In genomic region chr15:75202251-75203016, GRCh38 we compare ENCODE assay signal across 8 cellular contexts. TPM values are rescaled to one million over a fixed set of nuclear protein-coding genes. Genes with fewer than 3 reads are reported as not detected.
DNase-seq lines count a peak whose midpoint lies in the region; ATAC-seq and TF ChIP-seq lines count a peak whose summit lies in the region.

No MANE protein-coding gene starts in this region.

- peak overlapping the region; percentile 86 to 94 (median 90) for H3K27ac Mint-ChIP-seq in immature natural killer cell

- no peaks in the 10 kb centered on the region for H3K9me3 Mint-ChIP-seq in immature natural killer cell

- H3K9me2 ChIP-seq in Karpas-422 (replicated peaks; ENCODE audit: insufficient read depth, low read length): no peaks in the 10 kb centered on the region

- peak; percentile 3 for TF ChIP-seq CTCF in brain microvascular endothelial cell (IDR thresholded peaks at IDR 0.05; ENCODE audit: low read depth, low read length, missing control alignments)

- H2AFZ ChIP-seq in Karpas-422 (ENCODE audit: low read length): peak overlapping the region; percentile 78; the same call in 1 of the 2 replicates

- H3K27me3 ChIP-seq in Karpas-422 (ENCODE audit: low read length): no peaks in the 10 kb centered on the region
- H3K27me3 ChIP-seq in brain microvascular endothelial cell (replicated peaks): no peaks in the 10 kb centered on the region

- no peaks in the 10 kb centered on the region for H3K9me3 ChIP-seq in Karpas-422 (ENCODE audit: low read length)

- in situ Hi-C loops in brain microvascular endothelial cell (cut with HindIII; ENCODE audit: low pct_ligation_motif_present, low sequenced_read_pairs): no loop called here

- H3K9ac ChIP-seq in Karpas-422 (ENCODE audit: low read length): peak overlapping the region; percentile 88

- H3K4me3 ChIP-seq in Karpas-422 (ENCODE audit: low read length) (peak overlapping the region; percentile 84), brain microvascular endothelial cell (ENCODE audit: low read depth, low read length) (peak overlapping the region; percentile 89)

- peaks cover 44% of the 10 kb centered on the region for H4K20me1 ChIP-seq in Karpas-422 (ENCODE audit: insufficient read depth, low read depth, low read length)

- H3K27ac ChIP-seq in Karpas-422 (ENCODE audit: low read length): peak overlapping the region; percentile 79
- peak overlapping the region; percentile 87 for H3K27ac ChIP-seq in brain microvascular endothelial cell

- H3K27me3 Mint-ChIP-seq in immature natural killer cell (ENCODE audit: low read depth in 3 of 3): peaks cover 7 to 10% (median 7%) of the 10 kb centered on the region in 3 donors

- ATAC-seq in GM21528 (IDR thresholded peaks at IDR 0.05; ENCODE audit: low FRiP score, unreplicated experiment): peak; percentile 45

- DNase-seq in EH (ENCODE audit: low read depth): peak; percentile 85
- peak; percentile 94 for DNase-seq in Karpas-422
- DNase-seq in UCSD-AML1 (lab: John Stamatoyannopoulos, UW; ENCODE audit: unreplicated experiment): peak; percentile 61
- DNase-seq in brain microvascular endothelial cell: peak; percentile 48
- peak; percentile 83 to 86 (median 86) for DNase-seq in immature natural killer cell
- peak; percentile 68 to 74 for DNase-seq in stimulated activated CD4-positive, alpha-beta T cell treated with anti-CD3 and anti-CD28 coated beads, Interleukin-15, amount 100 ng/mL, for 1 hour (ENCODE audit: low read depth in 1 of 2, low spot score in 1 of 2)
- DNase-seq in NCI-H2196 treated with DMSO at 0.1 percent for 48 hours (lab: John Stamatoyannopoulos, UW; ENCODE audit: unreplicated experiment): no peak

- H3K36me3 Mint-ChIP-seq in immature natural killer cell: no peaks in the 10 kb centered on the region

- peaks cover 12% of the 10 kb centered on the region; the same call in 1 of the 2 replicates for H3K36me3 ChIP-seq in Karpas-422 (ENCODE audit: insufficient read depth, low read length)
- peaks cover 11% of the 10 kb centered on the region for H3K36me3 ChIP-seq in brain microvascular endothelial cell (replicated peaks)

- H3K4me2 ChIP-seq in Karpas-422 (ENCODE audit: low read depth, low read length, poor library complexity, severe bottlenecking): peak overlapping the region; percentile 86

- peaks cover 52% of the 10 kb centered on the region for H3K4me1 ChIP-seq in Karpas-422 (ENCODE audit: low read length)

- peaks cover 60 to 73% of the 10 kb centered on the region in 2 donors for H3K4me1 Mint-ChIP-seq in immature natural killer cell

- H3K79me2 ChIP-seq in Karpas-422 (ENCODE audit: low read length): peaks cover 56% of the 10 kb centered on the region

- H3K4me3 Mint-ChIP-seq in immature natural killer cell: peak overlapping the region; percentile 86 to 93 (median 91)

RNA-seq across cellular contexts. Expression of gene C15orf39, which starts 0.8 kb away (rescaled TPM):
- total RNA-seq in Karpas-422 (2014; rRNA removed; shearing (Covaris generic); ENCODE audit: low replicate concordance): 11.3 and 17.5 TPM in 2 replicates
- polyA plus RNA-seq in immature natural killer cell: 10 to 100 TPM in 1 of 3 donors, 1 to 10 TPM in 2; 3.8 to 14.0 (median 4.7) TPM

RNA-seq across cellular contexts. Expression of gene GOLGA6C, which starts 55.7 kb away (rescaled TPM):
- total RNA-seq in Karpas-422 (2014; rRNA removed; shearing (Covaris generic); ENCODE audit: low replicate concordance): not detected in 2 replicates
- not detected for polyA plus RNA-seq in immature natural killer cell
